1 cellular context compared by ENCODE assay signal in the genomic region with DNA sequence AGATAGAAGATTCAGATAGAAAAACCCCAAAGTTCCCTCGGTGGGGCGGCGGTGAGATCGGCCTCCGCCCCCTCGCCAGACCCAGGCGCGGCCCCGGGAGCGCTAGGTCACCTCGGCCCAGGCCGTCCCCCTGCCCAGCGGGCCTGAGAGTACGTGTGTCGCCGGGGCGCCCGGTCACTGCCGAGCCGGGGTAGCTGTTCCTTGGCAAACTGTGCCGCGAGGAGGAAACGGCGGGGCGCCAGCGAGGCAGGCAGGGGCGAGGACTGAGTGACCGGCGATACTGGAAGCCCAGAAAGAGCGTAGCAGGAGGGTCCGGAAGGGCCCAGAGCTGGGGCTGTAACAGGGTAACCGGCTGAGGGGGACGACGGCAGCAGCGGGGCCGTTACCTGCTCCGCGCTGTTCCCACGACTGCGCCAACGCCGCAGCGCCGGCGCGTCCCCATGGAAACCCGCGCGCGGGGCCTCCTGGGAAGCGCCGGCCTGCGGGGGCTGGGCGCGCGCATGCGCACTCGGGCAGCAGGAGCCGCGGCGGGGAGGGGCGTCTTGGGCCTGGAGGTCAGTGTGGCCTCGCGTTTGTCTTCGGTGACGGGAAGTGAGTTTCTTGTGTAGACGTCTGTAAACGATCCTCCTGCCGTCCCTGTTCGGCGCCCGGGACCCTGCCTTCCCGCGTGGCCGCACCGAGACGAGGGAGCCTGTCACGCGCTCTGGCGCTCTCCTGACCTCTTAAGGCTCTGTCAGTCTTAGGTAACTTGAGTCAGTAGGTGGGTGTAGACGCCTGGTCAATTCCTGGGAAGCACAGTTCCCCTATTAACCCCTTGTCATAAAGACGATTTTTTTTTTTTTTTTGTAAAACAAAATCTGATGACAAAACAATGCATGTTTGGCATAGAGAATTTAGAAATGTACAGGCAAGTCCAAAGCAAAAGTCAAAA.
TF ChIP-seq lines count a peak whose summit lies in the region.

A gene (minus strand): TSS at position 440 of the 931 bp plus-strand sequence. CDS start 17,285 bp downstream, outside the sequence.

TF ChIP-seq in Ishikawa, 13 proteins besides CTCF, POLR2A, EP300 and RAD21 (continued from another document):
- TF ChIP-seq, protein P1, sequence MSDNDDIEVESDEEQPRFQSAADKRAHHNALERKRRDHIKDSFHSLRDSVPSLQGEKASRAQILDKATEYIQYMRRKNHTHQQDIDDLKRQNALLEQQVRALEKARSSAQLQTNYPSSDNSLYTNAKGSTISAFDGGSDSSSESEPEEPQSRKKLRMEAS (IDR thresholded peaks at IDR 0.05) = peak; percentile 85
- TF ChIP-seq ZBTB7A (IDR thresholded peaks at IDR 0.05; ENCODE audit: low read depth) (no peak), NFIC (IDR thresholded peaks at IDR 0.05) (no peak), TEAD4 (IDR thresholded peaks at IDR 0.05) (no peak), CREB1 (IDR thresholded peaks at IDR 0.05; ENCODE audit: low read depth) (0 out of 2 replicates have a peak, but pooled peaks have one; percentile 20), FOXM1 (IDR thresholded peaks at IDR 0.05; ENCODE audit: borderline replicate concordance, low read depth) (no peak)
- TF ChIP-seq, protein P2, sequence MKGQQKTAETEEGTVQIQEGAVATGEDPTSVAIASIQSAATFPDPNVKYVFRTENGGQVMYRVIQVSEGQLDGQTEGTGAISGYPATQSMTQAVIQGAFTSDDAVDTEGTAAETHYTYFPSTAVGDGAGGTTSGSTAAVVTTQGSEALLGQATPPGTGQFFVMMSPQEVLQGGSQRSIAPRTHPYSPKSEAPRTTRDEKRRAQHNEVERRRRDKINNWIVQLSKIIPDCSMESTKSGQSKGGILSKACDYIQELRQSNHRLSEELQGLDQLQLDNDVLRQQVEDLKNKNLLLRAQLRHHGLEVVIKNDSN (IDR thresholded peaks at IDR 0.05) = peak; percentile 44; the same call in 1 of the 2 replicates
